ENCODE assay signal across 15 cellular contexts in genomic region chr7:713488-714230, GRCh38. TPM values are rescaled to one million over a fixed set of nuclear protein-coding genes. Genes with fewer than 3 reads are reported as not detected.
DNase-seq lines count a peak whose midpoint lies in the region; ATAC-seq and TF ChIP-seq lines count a peak whose summit lies in the region.
"Had no signal": no experiment of that assay in that cellular context is flagged by ENCODE, and none has a peak within 500 bp of the region (broad histone marks: within the 10 kb centered on the region; RNA-seq: fewer than 3 reads in every experiment).

No MANE protein-coding gene starts in this region.

- POLR2A ChIA-PET in CD4-positive, alpha-beta T cell (lab: Charles Lee) = interaction anchor here (1.3 to 2.2 kb wide), 2 partner anchors 10 to 12 kb away, joined by 3 to 5 read pairs; no protein-coding TSS in a partner anchor

- intact Hi-C loops in CD4-positive, alpha-beta T cell (cut with DNase I, micrococcal nuclease) = no loop called here
- intact Hi-C loops in natural killer cell (cut with micrococcal nuclease) = no loop called here

- H3K79me2 ChIP-seq in GM23338 (replicated peaks; ENCODE audit: insufficient read depth) = peaks cover 43% of the 10 kb centered on the region

- H3K4me1 ChIP-seq in GM23338 (ENCODE audit: insufficient read depth) = peaks cover 3% of the 10 kb centered on the region; the same call in 1 of the 2 replicates
- H3K4me1 ChIP-seq: left lung had no signal

- H3K27ac ChIP-seq in CD4-positive, alpha-beta T cell (ENCODE audit: low read depth, low read length) = no peak overlapping the region
- no peak overlapping the region for H3K27ac ChIP-seq in GM23338 (ENCODE audit: low read depth)
- H3K27ac ChIP-seq: left lung, thoracic aorta had no signal

- no peak overlapping the region for H3K4me3 ChIP-seq in GM23338
- H3K4me3 ChIP-seq: left lung, smooth muscle cell, thoracic aorta had no signal

- H3K4me1 Mint-ChIP-seq in CD4-positive, alpha-beta T cell (ENCODE audit: low read depth) = peaks cover 13% of the 10 kb centered on the region
- H3K4me1 Mint-ChIP-seq in GM23338 (peaks cover 27% of the 10 kb centered on the region), brain (peaks cover 21% of the 10 kb centered on the region), natural killer cell (peaks cover 0 to 5% of the 10 kb centered on the region in 2 donors)

- no peaks in the 10 kb centered on the region for H3F3A ChIP-seq in GM23338 (replicated peaks; ENCODE audit: low read depth)

- no peaks in the 10 kb centered on the region for H3K36me3 Mint-ChIP-seq in CD4-positive, alpha-beta T cell (ENCODE audit: low read depth)
- H3K36me3 Mint-ChIP-seq in GM23338 (ENCODE audit: low read depth) = peaks cover 38% of the 10 kb centered on the region
- peaks cover 14% of the 10 kb centered on the region for H3K36me3 Mint-ChIP-seq in brain
- H3K36me3 Mint-ChIP-seq in natural killer cell = no peaks in the 10 kb centered on the region

- TF ChIP-seq CTCF in CD4-positive, alpha-beta T cell (IDR thresholded peaks at IDR 0.05) = no peak
- no peak for TF ChIP-seq CTCF in GM23338 (conservative IDR thresholded peaks at IDR 0.05; ENCODE audit: low read depth in 2 of 2)
- no peak for TF ChIP-seq CTCF in brain (conservative IDR thresholded peaks at IDR 0.05)
- no peak for TF ChIP-seq CTCF in natural killer cell (IDR thresholded peaks at IDR 0.05)

- peak overlapping the region; percentile 80 for H3K27ac Mint-ChIP-seq in CD4-positive, alpha-beta T cell
- no peak overlapping the region for H3K27ac Mint-ChIP-seq in GM23338
- peak overlapping the region in 4 of 5 experiments; percentile 18 to 91 (median 72) for H3K27ac Mint-ChIP-seq in brain
- H3K27ac Mint-ChIP-seq in natural killer cell = no peak overlapping the region

- H3K4me3 Mint-ChIP-seq in CD4-positive, alpha-beta T cell = peak overlapping the region; percentile 90
- H3K4me3 Mint-ChIP-seq in GM23338 = peak overlapping the region; percentile 43
- peak overlapping the region; percentile 64 to 84 (median 80) for H3K4me3 Mint-ChIP-seq in brain
- peak overlapping the region; percentile 50 for H3K4me3 Mint-ChIP-seq in natural killer cell

- DNase-seq in CD4-positive, alpha-beta T cell = no peak
- DNase-seq in GM23338 (ENCODE audit: low spot score) = no peak
- DNase-seq in natural killer cell = no peak
- no peak for DNase-seq in HUDEP-2 (lab: John Stamatoyannopoulos, UW; ENCODE audit: unreplicated experiment in 76 of 76)
- DNase-seq in COLO668 (lab: John Stamatoyannopoulos, UW; ENCODE audit: unreplicated experiment) = no peak
- DNase-seq: GF-D8, NCI-H1092, NCI-H524 had no signal

- ATAC-seq in CD4-positive, alpha-beta T cell (ENCODE audit: poor library complexity) = no peak
- ATAC-seq in GM23338 (no peak; the same call in 2 of the 3 replicates), natural killer cell (no peak), HG03175 (IDR thresholded peaks at IDR 0.05; ENCODE audit: unreplicated experiment) (no peak), HG02571 (IDR thresholded peaks at IDR 0.05; ENCODE audit: unreplicated experiment) (no peak)
- ATAC-seq: left lung had no signal

- H4K20me1 ChIP-seq in GM23338 (replicated peaks; ENCODE audit: insufficient read depth) = peaks cover 7% of the 10 kb centered on the region

- no peak overlapping the region for H3K4me2 ChIP-seq in GM23338

- H2AFZ ChIP-seq in GM23338 = no peak overlapping the region

- no peaks in the 10 kb centered on the region for H3K27me3 ChIP-seq in CD4-positive, alpha-beta T cell (ENCODE audit: control insufficient read depth, insufficient read depth, low read length)
- no peaks in the 10 kb centered on the region for H3K27me3 ChIP-seq in GM23338 (ENCODE audit: insufficient read depth)

- no peaks in the 10 kb centered on the region for H3K27me3 Mint-ChIP-seq in CD4-positive, alpha-beta T cell
- peaks cover 17% of the 10 kb centered on the region for H3K27me3 Mint-ChIP-seq in GM23338 (ENCODE audit: insufficient read depth, low read depth, poor library complexity)
- H3K27me3 Mint-ChIP-seq in brain = peaks cover 8% of the 10 kb centered on the region
- H3K27me3 Mint-ChIP-seq in natural killer cell (ENCODE audit: low read depth in 2 of 2) = peaks cover 18 to 19% of the 10 kb centered on the region in 2 donors

- H3K36me3 ChIP-seq in GM23338 (ENCODE audit: insufficient read depth) = no peaks in the 10 kb centered on the region
- H3K36me3 ChIP-seq: left lung, thoracic aorta had no signal

- no peaks in the 10 kb centered on the region for H3K9me2 ChIP-seq in GM23338 (ENCODE audit: insufficient read depth)

- CTCF ChIA-PET in CD4-positive, alpha-beta T cell (lab: Charles Lee) = no interaction called here

- H3K9me3 Mint-ChIP-seq in CD4-positive, alpha-beta T cell = no peaks in the 10 kb centered on the region
- H3K9me3 Mint-ChIP-seq in GM23338 = peaks cover 4% of the 10 kb centered on the region
- H3K9me3 Mint-ChIP-seq in brain = peaks cover 0 to 7% (median 0%) of the 10 kb centered on the region in 5 experiments
- H3K9me3 Mint-ChIP-seq in natural killer cell = no peaks in the 10 kb centered on the region
- H3K9me3 Mint-ChIP-seq: neural crest cell had no signal

- no peaks in the 10 kb centered on the region for H3K9me3 ChIP-seq in CD4-positive, alpha-beta T cell (ENCODE audit: control insufficient read depth, low read length)
- H3K9me3 ChIP-seq: left lung, thoracic aorta had no signal

TF ChIP-seq in GM23338, 12 proteins besides CTCF, POLR2A, EP300 and RAD21:
- no peak for TF ChIP-seq NANOG (IDR thresholded peaks at IDR 0.05; ENCODE audit: borderline replicate concordance)
- no peak for TF ChIP-seq POLR2AphosphoS5 (IDR thresholded peaks at IDR 0.05; ENCODE audit: low read depth)
- no peak for TF ChIP-seq STAT1 (IDR thresholded peaks at IDR 0.05; ENCODE audit: unreplicated experiment)
TF ChIP-seq in GM23338: peak in this region for 0.

RNA-seq across cellular contexts. Expression of gene DNAAF5, which starts 12.8 kb away (rescaled TPM):
- total RNA-seq in CD4-positive, alpha-beta T cell = 1 to 10 TPM; 4.8 to 6.1 TPM
- total RNA-seq in GM23338 (2014; rRNA removed; shearing (Covaris generic)) = 74.0 and 86.7 TPM in 2 replicates
- polyA plus RNA-seq in GM23338 (2016; fragmentation: Nextera tagmentation; extraction: Ambion mirVana) (20.4 and 20.9 TPM in 2 replicates), brain (ENCODE audit: insufficient read depth, low read depth, low replicate concordance) (17.7 TPM)
- total RNA-seq in natural killer cell = 10 to 100 TPM in 2 of 3 donors, 1 to 10 TPM in 1; 6.7 to 10.3 (median 10.3) TPM

RNA-seq across cellular contexts. Expression of gene PRKAR1B, which starts 13.4 kb away (rescaled TPM):
- total RNA-seq in CD4-positive, alpha-beta T cell = 10 to 100 TPM; 18.8 to 19.5 TPM
- 34.7 and 36.7 TPM in 2 replicates for total RNA-seq in GM23338 (2014; rRNA removed; shearing (Covaris generic))
- polyA plus RNA-seq in GM23338 (2016; fragmentation: Nextera tagmentation; extraction: Ambion mirVana) (30.6 and 35.7 TPM in 2 replicates), brain (ENCODE audit: insufficient read depth, low read depth, low replicate concordance) (174 TPM)
- 1 to 10 TPM; 2.4 to 3.8 (median 3.0) TPM for total RNA-seq in natural killer cell

Comparison
In these comparisons a context has a peak if more than half of its experiments do, and no peak if none do; other contexts are left out.
1. H3K27ac Mint-ChIP-seq: peak in CD4-positive, alpha-beta T cell (single experiment) and brain (4 of 5); none in GM23338 (single experiment) and natural killer cell (0 of 2).
2. Peak in every context shown above with its lines, with median percentiles within 50 percentile points of each other: H3K4me3 Mint-ChIP-seq.